9 cellular contexts compared by ENCODE assay signal in genomic region chr2:218009191-218010114, GRCh38. TPM values are rescaled to one million over a fixed set of nuclear protein-coding genes. Genes with fewer than 3 reads are reported as not detected.
DNase-seq lines count a peak whose midpoint lies in the region; ATAC-seq and TF ChIP-seq lines count a peak whose summit lies in the region.
"Had no signal": no experiment of that assay in that cellular context is flagged by ENCODE, and none has a peak within 500 bp of the region (broad histone marks: within the 10 kb centered on the region; RNA-seq: fewer than 3 reads in every experiment).

No MANE protein-coding gene starts in this region.

- H3K4me1 Mint-ChIP-seq in activated naive CD4-positive, alpha-beta T cell treated with anti-CD3 and anti-CD28 coated beads, Interleukin-2, amount 10 ng/mL, durations not matched to agents 7 days and 5 days: peaks cover 10% of the 10 kb centered on the region

- TF ChIP-seq POLR2A in upper lobe of left lung (IDR thresholded peaks at IDR 0.05): no peak

- CTCF ChIA-PET in activated naive CD4-positive, alpha-beta T cell treated with anti-CD3 and anti-CD28 coated beads, Interleukin-2, amount 10 ng/mL, durations not matched to agents 7 days and 5 days (lab: Charles Lee): interaction anchor here (1.2 to 5.2 kb wide), 2 partner anchors 15 to 53 kb away, joined by 4 to 29 read pairs; no protein-coding TSS in a partner anchor

- intact Hi-C loops in lower lobe of right lung (cut with DNase I): no loop called here

- no peak for TF ChIP-seq EP300 in upper lobe of left lung (IDR thresholded peaks at IDR 0.05)

- H3K4me3 Mint-ChIP-seq in activated naive CD4-positive, alpha-beta T cell treated with anti-CD3 and anti-CD28 coated beads, Interleukin-2, amount 10 ng/mL, durations not matched to agents 7 days and 5 days: peak overlapping the region; percentile 21

- no peak overlapping the region for H3K27ac Mint-ChIP-seq in activated naive CD4-positive, alpha-beta T cell treated with anti-CD3 and anti-CD28 coated beads, Interleukin-2, amount 10 ng/mL, durations not matched to agents 7 days and 5 days

- no peaks in the 10 kb centered on the region for H3K36me3 ChIP-seq in lower lobe of right lung
- H3K36me3 ChIP-seq in upper lobe of left lung: no peaks in the 10 kb centered on the region

- H3K27me3 ChIP-seq in lower lobe of right lung (ENCODE audit: low read depth) (peaks cover 22% of the 10 kb centered on the region), upper lobe of left lung (peaks cover 0 to 20% (median 9%) of the 10 kb centered on the region in 4 donors)

- 18 to 32% methylated on average over 22 to 30 of the region's 31 CpGs for WGBS in upper lobe of left lung, 2 donors

- H3K9me3 ChIP-seq in lower lobe of right lung (no peaks in the 10 kb centered on the region), upper lobe of left lung (no peaks in the 10 kb centered on the region)

- H3K4me3 ChIP-seq in cardiac fibroblast (replicated peaks in 1 of 2; ENCODE audit: low read depth in 2 of 2, low read length in 2 of 2) (peak overlapping the region; percentile 60 to 64), lower lobe of right lung (peak overlapping the region; percentile 57), upper lobe of left lung (peak overlapping the region; percentile 32 to 56 (median 46))

- no peak overlapping the region for H3K27ac ChIP-seq in lower lobe of right lung
- peak overlapping the region in 1 of 4 donors; percentile 42 for H3K27ac ChIP-seq in upper lobe of left lung

- no peaks in the 10 kb centered on the region for H3K36me3 Mint-ChIP-seq in activated naive CD4-positive, alpha-beta T cell treated with anti-CD3 and anti-CD28 coated beads, Interleukin-2, amount 10 ng/mL, durations not matched to agents 7 days and 5 days

- ATAC-seq in lower lobe of right lung (no peak), upper lobe of left lung (ENCODE audit: low FRiP score in 2 of 2) (peak in 1 of 2 donors; percentile 1), HG03159 (IDR thresholded peaks at IDR 0.05; ENCODE audit: unreplicated experiment) (no peak)

- H3K4me1 ChIP-seq in lower lobe of right lung (peaks cover 16% of the 10 kb centered on the region), upper lobe of left lung (peaks cover 16 to 22% (median 21%) of the 10 kb centered on the region in 4 donors)

- peaks cover 85% of the 10 kb centered on the region for H3K27me3 Mint-ChIP-seq in activated naive CD4-positive, alpha-beta T cell treated with anti-CD3 and anti-CD28 coated beads, Interleukin-2, amount 10 ng/mL, durations not matched to agents 7 days and 5 days

- no peaks in the 10 kb centered on the region for H3K9me3 Mint-ChIP-seq in activated naive CD4-positive, alpha-beta T cell treated with anti-CD3 and anti-CD28 coated beads, Interleukin-2, amount 10 ng/mL, durations not matched to agents 7 days and 5 days

- TF ChIP-seq CTCF in cardiac fibroblast (IDR thresholded peaks at IDR 0.05; ENCODE audit: low read depth, low read length) (no peak), lower lobe of right lung (IDR thresholded peaks at IDR 0.05) (no peak), upper lobe of left lung (IDR thresholded peaks at IDR 0.05) (no peak)

- DNase-seq in activated naive CD4-positive, alpha-beta T cell treated with anti-CD3 and anti-CD28 coated beads, Interleukin-2, amount 10 ng/mL, durations not matched to agents 7 days and 5 days: no peak
- no peak for DNase-seq in activated naive CD4-positive, alpha-beta T cell treated with anti-CD3 and anti-CD28 coated beads, Interleukin-2, amount 50 U/mL, for 16 hours
- DNase-seq in cardiac fibroblast (ENCODE audit: low read depth in 2 of 2): no peak
- no peak for DNase-seq in lower lobe of right lung
- DNase-seq in upper lobe of left lung: no peak
- no peak for DNase-seq in kidney tubule cell (ENCODE audit: low spot score)
- no peak for DNase-seq in activated effector memory CD4-positive, alpha-beta T cell treated with Interleukin-2 at 50 U/mL for 16 hours
- DNase-seq: DND-41 had no signal

RNA-seq across cellular contexts. Expression of gene TNS1, which starts 6.7 kb away (rescaled TPM):
- total RNA-seq in lower lobe of right lung: 505 TPM
- 1,000 to 10,000 TPM in 1 of 6 donors, 100 to 1,000 TPM in 5; 325 to 1,095 (median 550) TPM for total RNA-seq in upper lobe of left lung

RNA-seq across cellular contexts. Expression of gene RUFY4, which starts 59.6 kb away (rescaled TPM):
- total RNA-seq in lower lobe of right lung: not detected
- under 1 TPM in 4 of 6 donors, not detected in 2; 0.15 to 0.51 (median 0.21) TPM for total RNA-seq in upper lobe of left lung
